ENCODE assay signal across 16 cellular contexts in the genomic region with DNA sequence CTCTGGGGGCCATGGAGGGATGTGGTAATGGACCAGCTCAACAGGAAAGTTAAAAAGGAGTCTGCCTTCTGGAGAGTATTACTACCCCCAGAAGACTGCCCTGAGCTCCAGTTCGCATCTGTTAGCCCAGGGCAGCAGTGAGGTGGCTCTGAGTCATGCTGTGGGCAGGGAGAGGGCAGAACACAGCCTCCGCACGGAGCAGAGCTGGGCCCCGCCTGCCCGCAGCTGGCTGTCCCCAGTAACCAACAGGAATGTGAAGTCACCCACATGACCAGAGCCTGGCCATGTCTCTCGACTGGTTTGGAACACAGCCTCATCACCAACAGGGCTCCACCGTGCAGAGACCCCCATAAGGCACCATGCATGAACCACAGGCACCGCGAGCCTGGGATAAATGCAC.
DNase-seq lines count a peak whose midpoint lies in the region; ATAC-seq, FAIRE-seq and TF ChIP-seq lines count a peak whose summit lies in the region.
"Had no signal": no experiment of that assay in that cellular context is flagged by ENCODE, and none has a peak within 500 bp of the region (broad histone marks: within the 10 kb centered on the region; RNA-seq: fewer than 3 reads in every experiment).

No MANE protein-coding gene starts in this region.

- no peaks in the 10 kb centered on the region for H3K27me3 Mint-ChIP-seq in activated T-helper 1 cell treated with anti-CD3 and anti-CD28 coated beads, Interleukin-12 subunit alpha, Interleukin-12 subunit beta, Interleukin-2, Interleukin-4 antibody, amounts not matched to agents 30 ng/mL and 10 ng/mL and 1 ng/mL, durations not matched to agents 14 hours and 24 hours and 36 hours (ENCODE audit: insufficient read depth)

- H3K9me3 Mint-ChIP-seq in activated T-helper 1 cell treated with anti-CD3 and anti-CD28 coated beads, Interleukin-12 subunit alpha, Interleukin-12 subunit beta, Interleukin-2, Interleukin-4 antibody, amounts not matched to agents 30 ng/mL and 10 ng/mL and 1 ng/mL, durations not matched to agents 14 hours and 24 hours and 36 hours: no peaks in the 10 kb centered on the region

- TF ChIP-seq POLR2A in A549 (IDR thresholded peaks at IDR 0.05; ENCODE audit: low read length): no peak
- no peak for TF ChIP-seq POLR2A in gastrocnemius medialis (IDR thresholded peaks at IDR 0.05)

- no peak for FAIRE-seq in A549 (lab: Jason Lieb, UNC)
- FAIRE-seq: endothelial cell of umbilical vein had no signal

- H3K9me3 ChIP-seq in A549 (no peaks in the 10 kb centered on the region), gastrocnemius medialis (no peaks in the 10 kb centered on the region)
- H3K9me3 ChIP-seq: upper lobe of left lung had no signal

- no peaks in the 10 kb centered on the region for H3K4me1 Mint-ChIP-seq in activated T-helper 1 cell treated with anti-CD3 and anti-CD28 coated beads, Interleukin-12 subunit alpha, Interleukin-12 subunit beta, Interleukin-2, Interleukin-4 antibody, amounts not matched to agents 30 ng/mL and 10 ng/mL and 1 ng/mL, durations not matched to agents 14 hours and 24 hours and 36 hours (ENCODE audit: low read depth)

- no peak for TF ChIP-seq EP300 in A549 (IDR thresholded peaks at IDR 0.05)

- TF ChIP-seq CTCF in A549 (IDR thresholded peaks at IDR 0.05) (no peak), gastrocnemius medialis (IDR thresholded peaks at IDR 0.05 in 4 of 5, conservative IDR thresholded peaks at IDR 0.05 in 1 of 5) (no peak)

- H3K4me2 ChIP-seq in A549: no peak overlapping the region

- no peak overlapping the region for H3K4me3 Mint-ChIP-seq in activated T-helper 1 cell treated with anti-CD3 and anti-CD28 coated beads, Interleukin-12 subunit alpha, Interleukin-12 subunit beta, Interleukin-2, Interleukin-4 antibody, amounts not matched to agents 30 ng/mL and 10 ng/mL and 1 ng/mL, durations not matched to agents 14 hours and 24 hours and 36 hours

- no peaks in the 10 kb centered on the region for H3K27me3 ChIP-seq in gastrocnemius medialis
- H3K27me3 ChIP-seq: upper lobe of left lung had no signal

- DNase-seq in A549 (ENCODE audit: low read depth in 1 of 2, low spot score in 1 of 2): peak in 1 of 2 experiments; percentile 37
- peak; percentile 14 for DNase-seq in HK-2 (ENCODE audit: unreplicated experiment)
- DNase-seq in amniotic epithelial cell (ENCODE audit: low read depth): peak; percentile 25
- DNase-seq in foreskin melanocyte: peak; percentile 37
- DNase-seq in activated T-helper 1 cell treated with anti-CD3 and anti-CD28 coated beads, Interleukin-12 subunit alpha, Interleukin-12 subunit beta, Interleukin-2, Interleukin-4 antibody, amounts not matched to agents 30 ng/mL and 10 ng/mL and 1 ng/mL, durations not matched to agents 14 hours and 24 hours and 36 hours (ENCODE audit: low spot score): no peak
- DNase-seq in dedifferentiated amniotic fluid mesenchymal stem cell (ENCODE audit: extremely low spot score): no peak
- no peak for DNase-seq in gastrocnemius medialis
- DNase-seq: activated CD4-positive, alpha-beta T cell treated with anti-CD3 and anti-CD28 coated beads, Interleukin-2, amount 50 U/mL, for 4 hours; NCI-H1436 treated with DMSO at 0.1 percent for 48 hours; NCI-H524 treated with DMSO at 0.1 percent for 48 hours; Right ventricle myocardium superior; stimulated activated CD4-positive, alpha-beta T cell treated with anti-CD3 and anti-CD28 coated beads, Interleukin-2, amount 100 ng/mL, for 24 hours; T-helper 9 cell had no signal

- H3K36me3 Mint-ChIP-seq in activated T-helper 1 cell treated with anti-CD3 and anti-CD28 coated beads, Interleukin-12 subunit alpha, Interleukin-12 subunit beta, Interleukin-2, Interleukin-4 antibody, amounts not matched to agents 30 ng/mL and 10 ng/mL and 1 ng/mL, durations not matched to agents 14 hours and 24 hours and 36 hours (ENCODE audit: low read depth): peaks cover 7% of the 10 kb centered on the region

- WGBS in A549 (ENCODE audit: missing lambda C conversion rate): 62% methylated on average over 9 of the region's 9 CpGs

- H3K27ac Mint-ChIP-seq in activated T-helper 1 cell treated with anti-CD3 and anti-CD28 coated beads, Interleukin-12 subunit alpha, Interleukin-12 subunit beta, Interleukin-2, Interleukin-4 antibody, amounts not matched to agents 30 ng/mL and 10 ng/mL and 1 ng/mL, durations not matched to agents 14 hours and 24 hours and 36 hours: no peak overlapping the region

- peaks cover 0 to 44% of the 10 kb centered on the region in 2 donors for H3K36me3 ChIP-seq in gastrocnemius medialis

- H3K4me3 ChIP-seq in A549 (no peak overlapping the region), gastrocnemius medialis (no peak overlapping the region)
- H3K4me3 ChIP-seq: upper lobe of left lung had no signal

- POLR2A ChIA-PET in A549 (lab: Yijun Ruan, JAX): no interaction called here

- TF ChIP-seq RAD21 in A549 (conservative IDR thresholded peaks at IDR 0.05 in 1 of 2, IDR thresholded peaks at IDR 0.05 in 1 of 2): no peak

- intact Hi-C loops in activated T-helper 1 cell treated with anti-CD3 and anti-CD28 coated beads, Interleukin-12 subunit alpha, Interleukin-12 subunit beta, Interleukin-2, Interleukin-4 antibody, amounts not matched to agents 30 ng/mL and 10 ng/mL and 1 ng/mL, durations not matched to agents 14 hours and 24 hours and 36 hours (cut with micrococcal nuclease): no loop called here
- intact Hi-C loops in gastrocnemius medialis (cut with DNase I; ENCODE audit: low total_unique reads): no loop called here

- peak; percentile 81 to 88 for ATAC-seq in A549
- ATAC-seq in gastrocnemius medialis: no peak
- ATAC-seq in HG02571 (IDR thresholded peaks at IDR 0.05; ENCODE audit: unreplicated experiment): no peak

- CTCF ChIA-PET in A549 (lab: Yijun Ruan, JAX): no interaction called here

- in situ Hi-C loops in gastrocnemius medialis (cut with MboI; ENCODE audit: low sequenced_read_pairs in 4 of 4): no loop called here

- H3K27ac ChIP-seq in A549 (no peak overlapping the region), gastrocnemius medialis (no peak overlapping the region)
- H3K27ac ChIP-seq: upper lobe of left lung had no signal

- H3K4me1 ChIP-seq in A549 (peaks cover 9% of the 10 kb centered on the region; the same call in 2 of the 3 replicates), gastrocnemius medialis (no peaks in the 10 kb centered on the region)
- H3K4me1 ChIP-seq: upper lobe of left lung had no signal

TF ChIP-seq in A549, 52 proteins besides CTCF, POLR2A, EP300 and RAD21:
- TF ChIP-seq BHLHE40 (IDR thresholded peaks at IDR 0.05; ENCODE audit: low read depth, low read length) (no peak), FOSL2 (IDR thresholded peaks at IDR 0.05) (no peak), FOSL2 (CRISPR knock-in tag; IDR thresholded peaks at IDR 0.05) (peak; percentile 20; the same call in 1 of the 2 replicates), MAZ (IDR thresholded peaks at IDR 0.05; ENCODE audit: borderline replicate concordance, low read depth, low read length) (no peak), PHF8 (IDR thresholded peaks at IDR 0.05; ENCODE audit: borderline replicate concordance, low read depth) (no peak), TFCP2L1 (CRISPR knock-in tag; IDR thresholded peaks at IDR 0.05) (no peak)
TF ChIP-seq in A549: peak in this region for 1.

Comparison
In these comparisons a context has a peak if more than half of its experiments do, and no peak if none do; other contexts are left out.
1. ATAC-seq: peak in A549 (2 of 2); none in gastrocnemius medialis (0 of 2) and HG02571 (single experiment).
2. DNase-seq: peak in HK-2 (single experiment), amniotic epithelial cell (single experiment) and foreskin melanocyte (single experiment); none in activated T-helper 1 cell treated with anti-CD3 and anti-CD28 coated beads, Interleukin-12 subunit alpha, Interleukin-12 subunit beta, Interleukin-2, Interleukin-4 antibody, amounts not matched to agents 30 ng/mL and 10 ng/mL and 1 ng/mL, durations not matched to agents 14 hours and 24 hours and 36 hours (single experiment), dedifferentiated amniotic fluid mesenchymal stem cell (single experiment) and gastrocnemius medialis (0 of 2).